ENCODE assay signal across 1 cellular context in the genomic region with DNA sequence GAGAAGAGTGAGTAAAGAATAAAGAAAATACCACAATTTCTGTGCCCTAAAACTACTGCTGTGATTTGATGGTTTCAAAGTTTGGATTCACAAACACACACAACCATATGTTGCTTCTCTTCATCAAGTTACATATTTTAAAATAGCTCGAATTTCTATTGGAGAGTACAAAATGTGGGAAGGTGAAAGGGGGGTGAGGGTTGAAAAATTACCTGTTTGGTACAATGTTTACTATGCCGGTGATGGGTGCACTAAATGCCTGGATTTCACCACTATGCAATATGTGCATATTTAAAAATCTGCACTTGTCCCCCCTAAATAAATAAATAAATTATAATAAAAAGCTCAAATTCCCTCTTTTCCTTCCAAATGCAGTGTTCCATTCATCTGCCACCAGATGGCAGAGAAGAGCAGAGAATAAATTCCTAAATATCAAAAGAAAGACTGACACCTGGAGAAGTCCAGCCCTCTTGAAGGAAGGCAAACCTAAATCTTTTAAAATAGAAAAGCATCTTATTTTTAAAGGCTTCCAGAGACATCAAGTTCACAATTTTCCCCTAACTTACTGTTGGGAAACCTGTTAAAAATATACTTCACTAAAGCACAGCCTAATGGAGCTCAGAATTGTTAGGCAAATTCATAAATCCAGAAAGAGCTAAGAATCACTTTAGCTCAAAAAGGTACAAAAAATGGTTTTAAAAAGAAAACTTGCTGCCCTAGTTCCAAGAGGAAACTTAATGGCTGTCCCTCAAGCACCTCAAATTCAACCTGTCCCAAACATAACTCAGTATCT.
TF ChIP-seq lines count a peak whose summit lies in the region.

No MANE protein-coding gene starts in this region.

TF ChIP-seq in endothelial cell of umbilical vein, 7 proteins besides CTCF, POLR2A, EP300 and RAD21:
- no peak for TF ChIP-seq MYC (IDR thresholded peaks at IDR 0.05; ENCODE audit: low read depth, low read length)
- no peak for TF ChIP-seq POLR2AphosphoS5 (IDR thresholded peaks at IDR 0.05; ENCODE audit: insufficient read depth, low read depth, low read length)
- TF ChIP-seq FOS (IDR thresholded peaks at IDR 0.05; ENCODE audit: borderline replicate concordance, insufficient read depth, low read length) = no peak
- TF ChIP-seq EZH2 (IDR thresholded peaks at IDR 0.05; ENCODE audit: borderline replicate concordance, low read depth, low read length, severe bottlenecking) = no peak
- TF ChIP-seq JUN (IDR thresholded peaks at IDR 0.05; ENCODE audit: borderline replicate concordance, insufficient read depth, insufficient read length, low read depth) = no peak
- TF ChIP-seq GATA2 (IDR thresholded peaks at IDR 0.05; ENCODE audit: insufficient read depth, insufficient read length, low read depth, low read length) = no peak
- TF ChIP-seq, protein P1, sequence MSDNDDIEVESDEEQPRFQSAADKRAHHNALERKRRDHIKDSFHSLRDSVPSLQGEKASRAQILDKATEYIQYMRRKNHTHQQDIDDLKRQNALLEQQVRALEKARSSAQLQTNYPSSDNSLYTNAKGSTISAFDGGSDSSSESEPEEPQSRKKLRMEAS (IDR thresholded peaks at IDR 0.05; ENCODE audit: insufficient read depth, insufficient read length) = no peak
